1 cellular context compared by ENCODE assay signal in genomic region chr1:218284377-218284916, GRCh38.
TF ChIP-seq lines count a peak whose summit lies in the region.

No MANE protein-coding gene starts in this region.

TF ChIP-seq in IMR-90, 13 proteins besides CTCF, POLR2A, EP300 and RAD21 (continued from another document):
- TF ChIP-seq CEBPB (IDR thresholded peaks at IDR 0.05; ENCODE audit: low read depth, low read length): no peak
- no peak for TF ChIP-seq CHD1 (IDR thresholded peaks at IDR 0.05; ENCODE audit: low read depth, low read length)
TF ChIP-seq in IMR-90: peak in this region for 0.
